Comparison of ENCODE assay signal across 1 cellular context in genomic region chr12:28247806-28248205, GRCh38.
TF ChIP-seq lines count a peak whose summit lies in the region.

No MANE protein-coding gene starts in this region.

TF ChIP-seq in H1, 55 proteins besides CTCF, POLR2A, EP300 and RAD21 (continued from another document):
- TF ChIP-seq SP4 (IDR thresholded peaks at IDR 0.05; ENCODE audit: low read length) = no peak
- TF ChIP-seq KDM1A (IDR thresholded peaks at IDR 0.05; ENCODE audit: borderline replicate concordance, low read length) = no peak
- TF ChIP-seq CHD1 (IDR thresholded peaks at IDR 0.05; ENCODE audit: low read depth, low read length) = no peak
- no peak for TF ChIP-seq ATF2 (IDR thresholded peaks at IDR 0.05; ENCODE audit: low read length)
- no peak for TF ChIP-seq BCL11A (IDR thresholded peaks at IDR 0.05; ENCODE audit: low read depth in 2 of 2, low read length in 2 of 2)
- TF ChIP-seq USF2 (IDR thresholded peaks at IDR 0.05; ENCODE audit: low read length) = no peak
- TF ChIP-seq TAF7 (optimal IDR thresholded peaks at IDR 0.05; ENCODE audit: borderline replicate concordance, low read depth, low read length) = no peak
- no peak for TF ChIP-seq HDAC2 (IDR thresholded peaks at IDR 0.05; ENCODE audit: borderline replicate concordance in 1 of 2, low read depth in 2 of 2, low read length in 2 of 2)
- no peak for TF ChIP-seq YY1 (IDR thresholded peaks at IDR 0.05; ENCODE audit: low read depth, low read length)
- TF ChIP-seq NRF1 (IDR thresholded peaks at IDR 0.05; ENCODE audit: low read depth, low read length) = no peak
